ENCODE assay signal across 1 cellular context in genomic region chr11:68271781-68272608, GRCh38.
TF ChIP-seq lines count a peak whose summit lies in the region.

Gene C11orf24, minus strand, starts transcription at chr11:68271973. Its CDS starts 8,206 bp downstream, at chr11:68263767.

TF ChIP-seq in K562, 482 proteins besides CTCF, POLR2A, EP300 and RAD21 (continued from another document and continues in another):
- TF ChIP-seq ZNF764 (CRISPR knock-in tag; IDR thresholded peaks at IDR 0.05; ENCODE audit: low read depth) (no peak), KDM2B (CRISPR knock-in tag; IDR thresholded peaks at IDR 0.05) (no peak), PURB (CRISPR knock-in tag; IDR thresholded peaks at IDR 0.05; ENCODE audit: low read depth) (no peak), ZNF740 (CRISPR knock-in tag; IDR thresholded peaks at IDR 0.05) (peak; percentile 96), ZNF740 (tag; IDR thresholded peaks at IDR 0.05) (peak in 1 of 2 experiments; percentile 86; a peak in 2 of 4 replicates), HBP1 (CRISPR knock-in tag; IDR thresholded peaks at IDR 0.05) (no peak), MNT (conservative IDR thresholded peaks at IDR 0.05) (peak; percentile 69 to 80), ZFP1 (CRISPR knock-in tag; IDR thresholded peaks at IDR 0.05) (no peak), FOS (IDR thresholded peaks at IDR 0.05; ENCODE audit: extremely low read depth, insufficient read length) (no peak), RFX1 (IDR thresholded peaks at IDR 0.05) (no peak), GATAD2A (IDR thresholded peaks at IDR 0.05) (peak; percentile 46; the same call in 1 of the 2 replicates), BRD9 (IDR thresholded peaks at IDR 0.05; ENCODE audit: low read depth, partially characterized antibody) (peak; percentile 26), ZBTB7A (IDR thresholded peaks at IDR 0.05; ENCODE audit: borderline replicate concordance, control insufficient read depth, low read depth, low read length) (no peak), ZBTB33 (CRISPR knock-in tag; IDR thresholded peaks at IDR 0.05) (peak; percentile 80), BRCA1 (IDR thresholded peaks at IDR 0.05) (no peak), BRCA1 (CRISPR knock-in tag; IDR thresholded peaks at IDR 0.05) (no peak), MCM5 (IDR thresholded peaks at IDR 0.05; ENCODE audit: low read depth) (no peak), TCF15 (CRISPR knock-in tag; IDR thresholded peaks at IDR 0.05) (no peak), MAX (CRISPR knock-in tag; IDR thresholded peaks at IDR 0.05) (peak; percentile 54; the same call in 1 of the 2 replicates), GTF2A2 (tag; IDR thresholded peaks at IDR 0.05) (no peak), HNRNPK (IDR thresholded peaks at IDR 0.05; ENCODE audit: low read depth, low read length, poor library complexity, severe bottlenecking) (no peak), ZNF316 (IDR thresholded peaks at IDR 0.05) (no peak), HNRNPL (IDR thresholded peaks at IDR 0.05; ENCODE audit: low read depth, low read length) (peak; percentile 95), RBBP5 (IDR thresholded peaks at IDR 0.05; ENCODE audit: borderline replicate concordance, insufficient read depth, low read length, poor library complexity, severe bottlenecking) (peak; percentile 93), SP2 (IDR thresholded peaks at IDR 0.05; ENCODE audit: extremely low read depth, low read depth, low read length, poor library complexity, severe bottlenecking) (no peak), HES1 (IDR thresholded peaks at IDR 0.05; ENCODE audit: low read depth) (peak; percentile 33; the same call in 1 of the 2 replicates), MAZ (CRISPR knock-in tag; conservative IDR thresholded peaks at IDR 0.05 in 1 of 2, IDR thresholded peaks at IDR 0.05 in 1 of 2) (peak; percentile 84 to 96), GTF2F1 (IDR thresholded peaks at IDR 0.05; ENCODE audit: low read depth, low read length) (0 out of 2 replicates have a peak, but pooled peaks have one; percentile 48), NR4A1 (CRISPR knock-in tag; IDR thresholded peaks at IDR 0.05) (no peak), NR4A1 (tag; IDR thresholded peaks at IDR 0.05) (0 out of 2 replicates have a peak, but pooled peaks have one; percentile 73), NCOR1 (IDR thresholded peaks at IDR 0.05) (peak; percentile 13), FOXA1 (IDR thresholded peaks at IDR 0.05; ENCODE audit: borderline replicate concordance) (no peak), TAF1 (IDR thresholded peaks at IDR 0.05; ENCODE audit: control insufficient read depth, extremely low read depth, insufficient read depth, low read length, severe bottlenecking) (peak; percentile 89), CCNT2 (IDR thresholded peaks at IDR 0.05; ENCODE audit: borderline replicate concordance, extremely low read depth, insufficient read length, low read depth, low read length) (peak; percentile 82), GATAD2B (IDR thresholded peaks at IDR 0.05; ENCODE audit: borderline replicate concordance) (0 out of 2 replicates have a peak, but pooled peaks have one; percentile 7), ID3 (CRISPR knock-in tag; IDR thresholded peaks at IDR 0.05) (no peak), ID3 (tag; IDR thresholded peaks at IDR 0.05) (0 out of 2 replicates have a peak, but pooled peaks have one; percentile 38)
- TF ChIP-seq, protein P1, sequence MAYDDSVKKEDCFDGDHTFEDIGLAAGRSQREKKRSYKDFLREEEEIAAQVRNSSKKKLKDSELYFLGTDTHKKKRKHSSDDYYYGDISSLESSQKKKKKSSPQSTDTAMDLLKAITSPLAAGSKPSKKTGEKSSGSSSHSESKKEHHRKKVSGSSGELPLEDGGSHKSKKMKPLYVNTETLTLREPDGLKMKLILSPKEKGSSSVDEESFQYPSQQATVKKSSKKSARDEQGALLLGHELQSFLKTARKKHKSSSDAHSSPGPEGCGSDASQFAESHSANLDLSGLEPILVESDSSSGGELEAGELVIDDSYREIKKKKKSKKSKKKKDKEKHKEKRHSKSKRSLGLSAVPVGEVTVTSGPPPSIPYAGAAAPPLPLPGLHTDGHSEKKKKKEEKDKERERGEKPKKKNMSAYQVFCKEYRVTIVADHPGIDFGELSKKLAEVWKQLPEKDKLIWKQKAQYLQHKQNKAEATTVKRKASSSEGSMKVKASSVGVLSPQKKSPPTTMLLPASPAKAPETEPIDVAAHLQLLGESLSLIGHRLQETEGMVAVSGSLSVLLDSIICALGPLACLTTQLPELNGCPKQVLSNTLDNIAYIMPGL (CRISPR knock-in tag; IDR thresholded peaks at IDR 0.05), result peak; percentile 55; the same call in 1 of the 2 replicates
- TF ChIP-seq, protein P2, sequence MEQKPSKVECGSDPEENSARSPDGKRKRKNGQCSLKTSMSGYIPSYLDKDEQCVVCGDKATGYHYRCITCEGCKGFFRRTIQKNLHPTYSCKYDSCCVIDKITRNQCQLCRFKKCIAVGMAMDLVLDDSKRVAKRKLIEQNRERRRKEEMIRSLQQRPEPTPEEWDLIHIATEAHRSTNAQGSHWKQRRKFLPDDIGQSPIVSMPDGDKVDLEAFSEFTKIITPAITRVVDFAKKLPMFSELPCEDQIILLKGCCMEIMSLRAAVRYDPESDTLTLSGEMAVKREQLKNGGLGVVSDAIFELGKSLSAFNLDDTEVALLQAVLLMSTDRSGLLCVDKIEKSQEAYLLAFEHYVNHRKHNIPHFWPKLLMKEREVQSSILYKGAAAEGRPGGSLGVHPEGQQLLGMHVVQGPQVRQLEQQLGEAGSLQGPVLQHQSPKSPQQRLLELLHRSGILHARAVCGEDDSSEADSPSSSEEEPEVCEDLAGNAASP (IDR thresholded peaks at IDR 0.05), result no peak
- TF ChIP-seq, protein P3, sequence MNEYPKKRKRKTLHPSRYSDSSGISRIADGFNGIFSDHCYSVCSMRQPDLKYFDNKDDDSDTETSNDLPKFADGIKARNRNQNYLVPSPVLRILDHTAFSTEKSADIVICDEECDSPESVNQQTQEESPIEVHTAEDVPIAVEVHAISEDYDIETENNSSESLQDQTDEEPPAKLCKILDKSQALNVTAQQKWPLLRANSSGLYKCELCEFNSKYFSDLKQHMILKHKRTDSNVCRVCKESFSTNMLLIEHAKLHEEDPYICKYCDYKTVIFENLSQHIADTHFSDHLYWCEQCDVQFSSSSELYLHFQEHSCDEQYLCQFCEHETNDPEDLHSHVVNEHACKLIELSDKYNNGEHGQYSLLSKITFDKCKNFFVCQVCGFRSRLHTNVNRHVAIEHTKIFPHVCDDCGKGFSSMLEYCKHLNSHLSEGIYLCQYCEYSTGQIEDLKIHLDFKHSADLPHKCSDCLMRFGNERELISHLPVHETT (CRISPR knock-in tag; conservative IDR thresholded peaks at IDR 0.05 in 1 of 2, IDR thresholded peaks at IDR 0.05 in 1 of 2), result peak in 1 of 2 experiments; percentile 97; a peak in 2 of 4 replicates
- TF ChIP-seq, protein P4, sequence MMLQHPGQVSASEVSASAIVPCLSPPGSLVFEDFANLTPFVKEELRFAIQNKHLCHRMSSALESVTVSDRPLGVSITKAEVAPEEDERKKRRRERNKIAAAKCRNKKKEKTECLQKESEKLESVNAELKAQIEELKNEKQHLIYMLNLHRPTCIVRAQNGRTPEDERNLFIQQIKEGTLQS (IDR thresholded peaks at IDR 0.05), result peak; percentile 95
- TF ChIP-seq, protein P4 (CRISPR knock-in tag; conservative IDR thresholded peaks at IDR 0.05), result 0 out of 2 replicates have a peak, but pooled peaks have one; percentile 65
- TF ChIP-seq, protein P5, sequence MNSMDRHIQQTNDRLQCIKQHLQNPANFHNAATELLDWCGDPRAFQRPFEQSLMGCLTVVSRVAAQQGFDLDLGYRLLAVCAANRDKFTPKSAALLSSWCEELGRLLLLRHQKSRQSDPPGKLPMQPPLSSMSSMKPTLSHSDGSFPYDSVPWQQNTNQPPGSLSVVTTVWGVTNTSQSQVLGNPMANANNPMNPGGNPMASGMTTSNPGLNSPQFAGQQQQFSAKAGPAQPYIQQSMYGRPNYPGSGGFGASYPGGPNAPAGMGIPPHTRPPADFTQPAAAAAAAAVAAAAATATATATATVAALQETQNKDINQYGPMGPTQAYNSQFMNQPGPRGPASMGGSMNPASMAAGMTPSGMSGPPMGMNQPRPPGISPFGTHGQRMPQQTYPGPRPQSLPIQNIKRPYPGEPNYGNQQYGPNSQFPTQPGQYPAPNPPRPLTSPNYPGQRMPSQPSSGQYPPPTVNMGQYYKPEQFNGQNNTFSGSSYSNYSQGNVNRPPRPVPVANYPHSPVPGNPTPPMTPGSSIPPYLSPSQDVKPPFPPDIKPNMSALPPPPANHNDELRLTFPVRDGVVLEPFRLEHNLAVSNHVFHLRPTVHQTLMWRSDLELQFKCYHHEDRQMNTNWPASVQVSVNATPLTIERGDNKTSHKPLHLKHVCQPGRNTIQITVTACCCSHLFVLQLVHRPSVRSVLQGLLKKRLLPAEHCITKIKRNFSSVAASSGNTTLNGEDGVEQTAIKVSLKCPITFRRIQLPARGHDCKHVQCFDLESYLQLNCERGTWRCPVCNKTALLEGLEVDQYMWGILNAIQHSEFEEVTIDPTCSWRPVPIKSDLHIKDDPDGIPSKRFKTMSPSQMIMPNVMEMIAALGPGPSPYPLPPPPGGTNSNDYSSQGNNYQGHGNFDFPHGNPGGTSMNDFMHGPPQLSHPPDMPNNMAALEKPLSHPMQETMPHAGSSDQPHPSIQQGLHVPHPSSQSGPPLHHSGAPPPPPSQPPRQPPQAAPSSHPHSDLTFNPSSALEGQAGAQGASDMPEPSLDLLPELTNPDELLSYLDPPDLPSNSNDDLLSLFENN (IDR thresholded peaks at IDR 0.05; ENCODE audit: low read depth in 2 of 2, low read length in 2 of 2), result peak in 1 of 2 experiments; percentile 66; a peak in 2 of 4 replicates
